ENCODE assay signal across 14 cellular contexts in the genomic region with DNA sequence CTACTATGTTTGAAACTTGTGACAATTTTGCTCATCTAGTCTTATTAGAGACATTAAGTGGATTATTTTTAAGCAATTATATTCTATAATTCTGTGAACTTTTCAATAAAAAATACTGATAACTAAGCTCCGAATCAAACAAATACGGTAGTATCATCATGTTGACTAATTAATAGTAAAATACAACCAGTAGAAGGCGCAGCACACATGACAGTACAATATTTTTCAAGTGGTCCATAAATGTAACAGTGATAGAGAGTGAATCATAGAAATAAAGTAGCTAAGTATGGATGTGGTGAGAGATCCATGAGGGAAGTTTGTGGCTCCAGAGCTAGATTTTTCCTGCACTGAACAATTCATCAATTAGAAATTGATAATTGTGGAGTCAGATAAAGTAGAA.
"Had no signal": no experiment of that assay in that cellular context is flagged by ENCODE, and none has a peak within 500 bp of the region (broad histone marks: within the 10 kb centered on the region; RNA-seq: fewer than 3 reads in every experiment).

No MANE protein-coding gene starts in this region.

- DNase-seq: activated CD4-positive, alpha-beta T cell treated with anti-CD3 and anti-CD28 coated beads for 4 hours; activated CD8-positive, alpha-beta memory T cell treated with anti-CD3 and anti-CD28 coated beads, Interleukin-2, amount 50 U/mL, for 48 hours; activated CD8-positive, alpha-beta T cell treated with anti-CD3 and anti-CD28 coated beads for 36 hours; activated naive CD8-positive, alpha-beta T cell treated with anti-CD3 and anti-CD28 coated beads, Interleukin-2, amount 10 ng/mL, durations not matched to agents 7 days and 5 days; anterior cingulate cortex; cerebellar nuclear complex; left ventricle myocardium superior; mesendoderm; psoas muscle; right lobe of liver; stimulated activated CD4-positive, alpha-beta T cell treated with anti-CD3 and anti-CD28 coated beads, Interleukin-1b, Interleukin-23, amount 100 ng/mL, for 48 hours; stimulated activated naive B cell treated with anti-CD40 and anti-IgM and Interleukin-4, amounts not matched to agents 10 μg/mL and 1 μg/mL and 100 μg/mL, for 72 hours; WERI-Rb-1 had no signal

- H3K36me3 ChIP-seq: right lobe of liver, tibial nerve, WERI-Rb-1 had no signal

- H3K27ac ChIP-seq: psoas muscle, right lobe of liver, tibial nerve, WERI-Rb-1 had no signal

- ATAC-seq: activated CD8-positive, alpha-beta T cell treated with anti-CD3 and anti-CD28 coated beads for 36 hours; left ventricle myocardium superior; psoas muscle; right lobe of liver; stimulated activated naive B cell treated with anti-CD40 and anti-IgM and Interleukin-4, amounts not matched to agents 10 μg/mL and 1 μg/mL and 100 μg/mL, for 72 hours had no signal

- H3K4me1 ChIP-seq: psoas muscle, right lobe of liver, tibial nerve had no signal

- H3K27me3 ChIP-seq: right lobe of liver, tibial nerve had no signal

- H3K4me3 ChIP-seq: psoas muscle, right lobe of liver, tibial nerve had no signal

- H3K9me3 ChIP-seq: psoas muscle, right lobe of liver, tibial nerve had no signal
